ENCODE assay signal across 8 cellular contexts in genomic region chr11:94134651-94135512, GRCh38. TPM values are rescaled to one million over a fixed set of nuclear protein-coding genes. Genes with fewer than 3 reads are reported as not detected.
DNase-seq lines count a peak whose midpoint lies in the region; ATAC-seq, FAIRE-seq and TF ChIP-seq lines count a peak whose summit lies in the region.

No MANE protein-coding gene starts in this region.

- H3K4me3 Mint-ChIP-seq in CD4-positive, alpha-beta memory T cell: peak overlapping the region in 2 of 8 donors; percentile 20 to 33

- H3K9me3 ChIP-seq in CD4-positive, alpha-beta memory T cell (ENCODE audit: control insufficient read depth in 1 of 2, low read length in 2 of 2): no peaks in the 10 kb centered on the region
- no peaks in the 10 kb centered on the region for H3K9me3 ChIP-seq in uterus

- peak; percentile 78 for ATAC-seq in GM21717 (IDR thresholded peaks at IDR 0.05; ENCODE audit: unreplicated experiment)

- H3K36me3 Mint-ChIP-seq in CD4-positive, alpha-beta memory T cell: peaks cover 1 to 3% of the 10 kb centered on the region in 2 donors

- POLR2A ChIA-PET in CD4-positive, alpha-beta memory T cell (lab: Charles Lee; ENCODE audit: partially characterized antibody): interaction anchor here (0.7 kb wide), 1 partner anchor 395 kb away, joined by 3 read pairs; no protein-coding TSS in a partner anchor

- DNase-seq in CD4-positive, alpha-beta memory T cell: no peak
- peak; percentile 90 for DNase-seq in dermis blood vessel endothelial cell
- peak; percentile 96 for DNase-seq in myocyte (ENCODE audit: low read depth)
- peak; percentile 77 to 81 for DNase-seq in uterus
- no peak for DNase-seq in frontal cortex (ENCODE audit: low spot score in 2 of 2)
- no peak for DNase-seq in DMS53 treated with DMSO at 0.1 percent for 48 hours (lab: John Stamatoyannopoulos, UW; ENCODE audit: unreplicated experiment)

- no peaks in the 10 kb centered on the region for H3K36me3 ChIP-seq in CD4-positive, alpha-beta memory T cell (ENCODE audit: insufficient read depth, low read length)
- no peaks in the 10 kb centered on the region for H3K36me3 ChIP-seq in uterus

- CTCF ChIA-PET in CD4-positive, alpha-beta memory T cell (lab: Charles Lee; ENCODE audit: partially characterized antibody): interaction anchor here (1.3 kb wide), 1 partner anchor 8 kb away, joined by 5 read pairs; no protein-coding TSS in a partner anchor

- peaks cover 34 to 51% (median 44%) of the 10 kb centered on the region in 4 donors for H3K4me1 Mint-ChIP-seq in CD4-positive, alpha-beta memory T cell

- no peaks in the 10 kb centered on the region for H3K27me3 Mint-ChIP-seq in CD4-positive, alpha-beta memory T cell

- intact Hi-C loops in CD4-positive, alpha-beta memory T cell (cut with micrococcal nuclease): loop anchor here (10.0 kb wide), 1 partner anchor 590 kb away; the partner anchor contains the start of gene SMCO4
- intact Hi-C loops in uterus (cut with DNase I; ENCODE audit: low total_unique reads): no loop called here

- no peak for TF ChIP-seq CTCF in uterus (IDR thresholded peaks at IDR 0.05)

- H3K27ac Mint-ChIP-seq in CD4-positive, alpha-beta memory T cell: peak overlapping the region in 6 of 7 donors; percentile 3 to 69 (median 37)

- no peak overlapping the region for H3K27ac ChIP-seq in CD4-positive, alpha-beta memory T cell (ENCODE audit: low read depth, low read length)
- peak overlapping the region; percentile 77 to 85 for H3K27ac ChIP-seq in uterus

- H3K4me1 ChIP-seq in CD4-positive, alpha-beta memory T cell (ENCODE audit: insufficient read depth, low read length): peaks cover 58% of the 10 kb centered on the region
- H3K4me1 ChIP-seq in uterus: peaks cover 5 to 8% of the 10 kb centered on the region in 2 donors

- no peaks in the 10 kb centered on the region for H3K27me3 ChIP-seq in CD4-positive, alpha-beta memory T cell (ENCODE audit: insufficient read depth, low read length)
- no peaks in the 10 kb centered on the region for H3K27me3 ChIP-seq in uterus

- no peak overlapping the region for H3K4me3 ChIP-seq in CD4-positive, alpha-beta memory T cell (ENCODE audit: low read length in 2 of 2)
- no peak overlapping the region for H3K4me3 ChIP-seq in uterus

- TF ChIP-seq POLR2A in uterus (IDR thresholded peaks at IDR 0.05): no peak

- H3K9me3 Mint-ChIP-seq in CD4-positive, alpha-beta memory T cell: peaks cover 0 to 2% (median 0%) of the 10 kb centered on the region in 8 donors

- FAIRE-seq in frontal cortex (lab: Jason Lieb, UNC): no peak

TF ChIP-seq in PFSK-1, 5 proteins besides CTCF, POLR2A, EP300 and RAD21:
- TF ChIP-seq FOXP2 (optimal IDR thresholded peaks at IDR 0.05; ENCODE audit: borderline replicate concordance, extremely low read depth, extremely low read length, insufficient read depth): no peak
- peak; percentile 1; the same call in 1 of the 2 replicates for TF ChIP-seq SIN3A (IDR thresholded peaks at IDR 0.05; ENCODE audit: borderline replicate concordance, insufficient read depth, low read length)

RNA-seq across cellular contexts. Expression of gene PANX1, which starts 6.2 kb away (rescaled TPM):
- 1 to 10 TPM; 7.6 to 8.3 TPM for total RNA-seq in CD4-positive, alpha-beta memory T cell
- polyA plus RNA-seq in CD4-positive, alpha-beta memory T cell: 1 to 10 TPM; 9.1 to 9.5 TPM
- 5.3 TPM for polyA plus RNA-seq in PFSK-1 (2012; ENCODE audit: insufficient read length, low read depth)
- total RNA-seq in dermis blood vessel endothelial cell: 24.8 and 27.4 TPM in 2 replicates
- total RNA-seq in myocyte: 58.4 and 63.1 TPM in 2 replicates
- 15.7 TPM for polyA plus RNA-seq in myocyte (2012)
- total RNA-seq in uterus: 10 to 100 TPM in 3 of 4 donors, 1 to 10 TPM in 1; 4.1 to 37.9 (median 15.1) TPM
- 192 TPM for total RNA-seq in frontal cortex

Comparison
In these comparisons a context has a peak if more than half of its experiments do, and no peak if none do; other contexts are left out.
1. DNase-seq: peak in dermis blood vessel endothelial cell (single experiment), myocyte (single experiment) and uterus (2 of 2); none in CD4-positive, alpha-beta memory T cell (0 of 5), frontal cortex (0 of 2) and DMS53 treated with DMSO at 0.1 percent for 48 hours (single experiment).